ENCODE assay signal across 15 cellular contexts in genomic region chr10:132374176-132374575, GRCh38.
"Had no signal": no experiment of that assay in that cellular context is flagged by ENCODE, and none has a peak within 500 bp of the region (broad histone marks: within the 10 kb centered on the region; RNA-seq: fewer than 3 reads in every experiment).

No MANE protein-coding gene starts in this region.

- ATAC-seq: activated T-helper 17 cell treated with anti-CD3 and anti-CD28 coated beads, Interleukin-2, amount 50 U/mL, for 72 hours; gastroesophageal sphincter; right cardiac atrium; stimulated activated naive CD8-positive, alpha-beta T cell treated with anti-CD3 and anti-CD28 coated beads, Interleukin-15, amount 100 ng/mL, for 72 hours had no signal

- DNase-seq: activated B cell treated with CpG ODN at 0.5 μM for 24 hours; activated CD4-positive, alpha-beta T cell treated with anti-CD3 and anti-CD28 coated beads, Interleukin-2, amount 10 ng/mL, durations not matched to agents 7 days and 5 days; activated naive CD4-positive, alpha-beta T cell treated with anti-CD3 and anti-CD28 coated beads for 36 hours; activated T-cell treated with anti-CD3 and anti-CD28 coated beads for 4 hours; occipital lobe; stimulated activated naive CD8-positive, alpha-beta T cell treated with anti-CD3 and anti-CD28 coated beads, Interleukin-15, amount 100 ng/mL, for 72 hours; SW 1271; testis had no signal

- H3K4me1 ChIP-seq: adrenal gland, gastroesophageal sphincter, prostate gland, testis, vagina had no signal

- H3K4me3 ChIP-seq: adrenal gland, gastroesophageal sphincter, prostate gland, smooth muscle cell, testis, vagina had no signal

- H3K36me3 ChIP-seq: adrenal gland, prostate gland, vagina had no signal

- H3K9me3 ChIP-seq: adrenal gland, gastroesophageal sphincter, prostate gland, testis, vagina had no signal

- H3K27ac ChIP-seq: adrenal gland, gastroesophageal sphincter, prostate gland, testis, vagina had no signal

- H3K27me3 ChIP-seq: adrenal gland, gastroesophageal sphincter, testis, vagina had no signal
